Comparison of ENCODE assay signal across 8 cellular contexts in the genomic region with DNA sequence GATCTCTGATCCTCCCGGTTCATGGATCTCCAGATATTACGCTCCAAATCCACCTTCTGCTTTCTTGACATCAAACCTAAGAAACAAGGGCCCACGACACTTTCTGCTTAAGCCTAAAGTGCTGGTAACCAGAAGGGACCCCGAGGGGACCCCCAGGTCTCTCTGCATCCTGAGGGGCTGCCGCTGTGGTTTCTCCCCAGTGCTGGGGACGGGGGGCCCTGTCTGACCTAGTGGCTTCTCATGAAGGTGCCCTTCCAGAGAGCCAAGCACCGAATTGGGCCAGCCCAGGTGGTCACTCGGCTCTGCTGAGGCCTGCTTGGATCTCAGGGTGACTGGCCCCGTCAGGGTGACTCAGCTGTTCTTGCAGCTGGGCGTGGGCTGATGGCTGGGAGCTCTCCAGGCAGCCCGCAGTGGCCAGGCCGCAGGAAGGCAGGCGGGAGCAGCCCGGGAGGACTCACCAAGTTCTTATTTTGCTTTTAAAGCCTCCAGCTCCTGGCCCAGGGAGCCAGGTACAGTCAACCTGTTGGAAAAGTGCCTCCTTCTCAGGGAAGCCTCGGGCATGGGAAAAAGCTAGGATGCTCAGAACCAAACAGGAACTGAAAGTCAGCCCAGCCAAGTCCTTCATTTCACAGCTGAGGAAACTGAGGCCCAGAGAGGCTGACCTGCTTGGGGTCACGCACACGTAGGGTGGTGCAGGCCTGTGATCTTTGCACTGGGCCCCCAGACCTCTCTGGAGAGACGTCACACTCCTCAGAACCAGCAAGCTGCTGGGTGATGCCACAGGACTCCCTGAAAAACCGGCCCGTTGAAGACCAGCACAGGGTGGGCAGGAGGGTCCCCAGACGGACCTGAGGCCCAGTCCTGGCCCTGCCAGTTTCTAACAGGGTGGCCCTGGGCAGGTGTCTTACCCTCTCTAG. TPM values are rescaled to one million over a fixed set of nuclear protein-coding genes. Genes with fewer than 3 reads are reported as not detected.
DNase-seq lines count a peak whose midpoint lies in the region; ATAC-seq and TF ChIP-seq lines count a peak whose summit lies in the region.

No MANE protein-coding gene starts in this region.

- no peaks in the 10 kb centered on the region for H3K9me3 Mint-ChIP-seq in natural killer cell

- peaks cover 7 to 15% of the 10 kb centered on the region in 2 donors for H3K27me3 Mint-ChIP-seq in natural killer cell (ENCODE audit: low read depth in 2 of 2)

- no peak for TF ChIP-seq CTCF in foreskin fibroblast (IDR thresholded peaks at IDR 0.05; ENCODE audit: low read depth, low read length)
- no peak for TF ChIP-seq CTCF in natural killer cell (IDR thresholded peaks at IDR 0.05)

- H3K4me3 Mint-ChIP-seq in natural killer cell: no peak overlapping the region

- no peaks in the 10 kb centered on the region for H3K36me3 ChIP-seq in SJSA1

- no peaks in the 10 kb centered on the region for H3K9me3 ChIP-seq in SJSA1 (replicated peaks)

- DNase-seq in Caki2 (ENCODE audit: low read depth): peak; percentile 80
- peak; percentile 63 to 82 for DNase-seq in SJSA1 (ENCODE audit: low read depth in 1 of 2, low spot score in 2 of 2)
- DNase-seq in foreskin fibroblast: peak; percentile 86 to 89
- DNase-seq in pons (ENCODE audit: low spot score): peak; percentile 67
- DNase-seq in activated CD4-positive, alpha-beta T cell treated with anti-CD3 and anti-CD28 coated beads, Interleukin-2, amount 50 U/mL, for 48 hours: no peak
- no peak for DNase-seq in natural killer cell
- DNase-seq in stimulated activated naive CD4-positive, alpha-beta T cell treated with Interleukin-2 at 50 U/mL for 16 hours (lab: John Stamatoyannopoulos, UW): no peak

- peak overlapping the region; percentile 99 for H3K27ac ChIP-seq in SJSA1

- in situ Hi-C loops in Caki2 (cut with HindIII; ENCODE audit: low pct_unique_long_range_greater_than_20kb, low sequenced_read_pairs): no loop called here

- intact Hi-C loops in natural killer cell (cut with micrococcal nuclease): no loop called here

- peaks cover 38% of the 10 kb centered on the region for H3K4me1 ChIP-seq in SJSA1 (replicated peaks)

- ATAC-seq in natural killer cell: no peak
- ATAC-seq in HG02763 (IDR thresholded peaks at IDR 0.05; ENCODE audit: unreplicated experiment): no peak

- H3K4me3 ChIP-seq in SJSA1 (no peak overlapping the region), foreskin fibroblast (ENCODE audit: low read depth in 1 of 2, low read length in 2 of 2) (no peak overlapping the region)

- no peaks in the 10 kb centered on the region for H3K27me3 ChIP-seq in SJSA1 (replicated peaks)

- no peaks in the 10 kb centered on the region for H3K36me3 Mint-ChIP-seq in natural killer cell

- no peak overlapping the region for H3K27ac Mint-ChIP-seq in natural killer cell

- H3K4me1 Mint-ChIP-seq in natural killer cell: peaks cover 0 to 3% of the 10 kb centered on the region in 2 donors

RNA-seq across cellular contexts. Expression of gene BLOC1S4, which starts 16.7 kb away (rescaled TPM):
- total RNA-seq in Caki2 (2014; rRNA removed; shearing (Covaris generic); ENCODE audit: low replicate concordance): 55.4 and 62.2 TPM in 2 replicates
- 14.4 and 25.0 TPM in 2 replicates for total RNA-seq in SJSA1 (2014; rRNA removed; shearing (Covaris generic))
- 10 to 100 TPM; 18.9 to 20.1 (median 20.0) TPM for total RNA-seq in natural killer cell

RNA-seq across cellular contexts. Expression of gene MRFAP1L1, which starts 23.0 kb away (rescaled TPM):
- 43.6 and 58.4 TPM in 2 replicates for total RNA-seq in Caki2 (2014; rRNA removed; shearing (Covaris generic); ENCODE audit: low replicate concordance)
- total RNA-seq in SJSA1 (2014; rRNA removed; shearing (Covaris generic)): 37.4 and 41.0 TPM in 2 replicates
- 10 to 100 TPM; 38.4 to 60.9 (median 40.8) TPM for total RNA-seq in natural killer cell

RNA-seq across cellular contexts. Expression of gene S100P, which starts 39.0 kb away (rescaled TPM):
- total RNA-seq in Caki2 (2014; rRNA removed; shearing (Covaris generic); ENCODE audit: low replicate concordance): not detected in 2 replicates
- total RNA-seq in SJSA1 (2014; rRNA removed; shearing (Covaris generic)): not detected in 2 replicates
- 1 to 10 TPM; 2.4 to 4.3 (median 2.7) TPM for total RNA-seq in natural killer cell

RNA-seq across cellular contexts. Expression of gene KIAA0232, which starts 49.8 kb away (rescaled TPM):
- total RNA-seq in Caki2 (2014; rRNA removed; shearing (Covaris generic); ENCODE audit: low replicate concordance): 6.2 and 33.7 TPM in 2 replicates
- total RNA-seq in SJSA1 (2014; rRNA removed; shearing (Covaris generic)): 7.7 and 19.8 TPM in 2 replicates
- total RNA-seq in natural killer cell: 10 to 100 TPM; 24.7 to 30.3 (median 28.6) TPM

Comparison
In these comparisons a context has a peak if more than half of its experiments do, and no peak if none do; other contexts are left out.
1. DNase-seq: peak in Caki2 (single experiment), SJSA1 (2 of 2), foreskin fibroblast (2 of 2) and pons (single experiment); none in activated CD4-positive, alpha-beta T cell treated with anti-CD3 and anti-CD28 coated beads, Interleukin-2, amount 50 U/mL, for 48 hours (0 of 2), natural killer cell (single experiment) and stimulated activated naive CD4-positive, alpha-beta T cell treated with Interleukin-2 at 50 U/mL for 16 hours (single experiment).